ENCODE assay signal across 8 cellular contexts in the genomic region with DNA sequence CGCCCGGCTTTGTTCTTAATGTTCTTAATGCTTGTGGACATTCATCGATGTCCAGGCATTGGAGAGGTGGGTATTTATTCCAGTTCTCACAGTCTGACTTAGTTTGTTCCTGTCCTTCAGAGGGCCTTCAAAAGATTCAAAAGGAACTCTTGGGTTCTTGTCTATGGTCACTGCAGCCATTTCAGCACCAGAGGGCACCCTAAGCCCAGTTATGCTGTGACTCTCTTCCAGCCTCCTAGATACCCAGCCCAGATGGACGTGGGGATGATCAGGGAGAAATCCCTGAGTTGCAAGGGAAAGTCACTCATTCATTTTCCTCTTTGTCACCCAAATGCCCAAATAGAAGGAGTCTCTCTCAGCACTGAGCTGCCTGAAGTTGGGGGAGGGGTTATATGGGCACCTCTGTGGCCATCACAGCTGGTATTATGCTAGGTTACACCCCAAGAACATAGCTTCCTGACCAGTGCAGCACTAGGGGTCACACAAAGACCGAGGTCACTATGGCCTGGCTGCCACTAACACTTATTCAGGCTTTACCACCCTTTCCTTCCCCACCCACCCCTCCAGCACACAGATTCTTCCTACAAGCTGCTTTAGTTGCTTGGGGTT. TPM values are rescaled to one million over a fixed set of nuclear protein-coding genes. Genes with fewer than 3 reads are reported as not detected.
DNase-seq lines count a peak whose midpoint lies in the region; ATAC-seq and TF ChIP-seq lines count a peak whose summit lies in the region.

No MANE protein-coding gene starts in this region.

- RAD21 ChIA-PET in HCT116 (lab: Charles Lee; ENCODE audit: low non-redundant PET in 1 of 2, low total read pairs in 2 of 2, uncharacterized antibody in 2 of 2, unreplicated experiment in 2 of 2), result interaction anchor here (0.6 to 1.1 kb wide), 4 partner anchors 127 to 485 kb away, joined by 3 to 6 read pairs (median 4); no protein-coding TSS in a partner anchor

- DNase-seq in GM04504 (ENCODE audit: low read depth) (peak; percentile 60), HCT116 (ENCODE audit: low read depth, low spot score) (peak; percentile 77), NCI-H1105 (lab: John Stamatoyannopoulos, UW) (peak; percentile 50), SW 1271 (lab: John Stamatoyannopoulos, UW) (peak; percentile 41 to 78), left cardiac atrium (peak; percentile 73), retina (peak; percentile 74)
- DNase-seq in activated naive CD8-positive, alpha-beta T cell treated with anti-CD3 and anti-CD28 coated beads, Interleukin-2, amount 50 U/mL, for 24 hours, result peak; percentile 75

- peak overlapping the region; percentile 62 for H2AFZ ChIP-seq in HCT116 (ENCODE audit: low read depth, low read length, poor library complexity, severe bottlenecking)

- H3K9me3 Mint-ChIP-seq in activated naive CD8-positive, alpha-beta T cell treated with anti-CD3 and anti-CD28 coated beads, Interleukin-2, amount 50 U/mL, for 24 hours, result no peaks in the 10 kb centered on the region

- H3K4me2 ChIP-seq in HCT116 (ENCODE audit: low read length), result peak overlapping the region; percentile 13; the same call in 1 of the 2 replicates

- H3K27me3 ChIP-seq in HCT116 (ENCODE audit: insufficient read depth, low read length), result no peaks in the 10 kb centered on the region

- TF ChIP-seq CTCF in HCT116 (IDR thresholded peaks at IDR 0.05 in 2 of 3, conservative IDR thresholded peaks at IDR 0.05 in 1 of 3; ENCODE audit: borderline replicate concordance in 1 of 3, insufficient read depth in 1 of 3, low read depth in 2 of 3, low read length in 2 of 3), result peak; percentile 86 to 91 (median 90)

- H3K36me3 Mint-ChIP-seq in activated naive CD8-positive, alpha-beta T cell treated with anti-CD3 and anti-CD28 coated beads, Interleukin-2, amount 50 U/mL, for 24 hours (ENCODE audit: low read depth), result no peaks in the 10 kb centered on the region

- intact Hi-C loops in HCT116 (cut with micrococcal nuclease) (loop anchor here (1.0 to 5.0 kb wide), 7 partner anchors 23 to 1017 kb away; no protein-coding TSS in a partner anchor), left cardiac atrium (cut with DNase I) (loop anchor here (5.0 to 10.0 kb wide), 2 partner anchors 142 to 1094 kb away; a partner anchor contains a TSS)

- TF ChIP-seq RAD21 in HCT116 (IDR thresholded peaks at IDR 0.05; ENCODE audit: low read depth), result peak; percentile 97

- no peak overlapping the region for H3K27ac ChIP-seq in HCT116 (ENCODE audit: low read depth, low read length)

- no peak overlapping the region for H3K9ac ChIP-seq in HCT116 (ENCODE audit: low read length)

- BruUV-seq in HCT116 (replicated peaks; lab: Mats Ljungman, UMichigan), result no TSS peak

- ATAC-seq in HCT116 (peak; percentile 99), left cardiac atrium (peak; percentile 91 to 92), HG02840 (IDR thresholded peaks at IDR 0.05; ENCODE audit: low FRiP score, unreplicated experiment) (no peak)
- peak; percentile 86 for ATAC-seq in activated naive CD8-positive, alpha-beta T cell treated with anti-CD3 and anti-CD28 coated beads, Interleukin-2, amount 50 U/mL, for 24 hours

- H3K27me3 Mint-ChIP-seq in activated naive CD8-positive, alpha-beta T cell treated with anti-CD3 and anti-CD28 coated beads, Interleukin-2, amount 50 U/mL, for 24 hours, result peaks cover 13% of the 10 kb centered on the region

- peaks cover 0 to 4% of the 10 kb centered on the region in 2 experiments; a peak in 1 of 4 replicates for H3K4me1 ChIP-seq in HCT116 (ENCODE audit: control insufficient read depth in 1 of 2, insufficient read depth in 2 of 2, low read length in 2 of 2)

- H3K9me3 ChIP-seq in HCT116 (ENCODE audit: control insufficient read depth in 1 of 2, insufficient read depth in 1 of 2, low read depth in 1 of 2, low read length in 2 of 2), result no peaks in the 10 kb centered on the region

- H3K4me3 Mint-ChIP-seq in activated naive CD8-positive, alpha-beta T cell treated with anti-CD3 and anti-CD28 coated beads, Interleukin-2, amount 50 U/mL, for 24 hours, result no peak overlapping the region

- H3K27ac Mint-ChIP-seq in activated naive CD8-positive, alpha-beta T cell treated with anti-CD3 and anti-CD28 coated beads, Interleukin-2, amount 50 U/mL, for 24 hours, result no peak overlapping the region

- H4K20me1 ChIP-seq in HCT116 (ENCODE audit: insufficient read depth), result no peaks in the 10 kb centered on the region

- no peaks in the 10 kb centered on the region for H3K9me2 ChIP-seq in HCT116 (ENCODE audit: insufficient read depth)

- POLR2A ChIA-PET in HCT116 (lab: Charles Lee), result no interaction called here

- H3K36me3 ChIP-seq in HCT116 (ENCODE audit: control insufficient read depth in 1 of 2, insufficient read depth in 2 of 2, low read length in 2 of 2), result no peaks in the 10 kb centered on the region

- H3K4me3 ChIP-seq in HCT116 (replicated peaks in 1 of 2; ENCODE audit: low read depth in 1 of 2, low read length in 2 of 2), result no peak overlapping the region

- H3K79me2 ChIP-seq in HCT116 (ENCODE audit: insufficient read depth, low read length), result no peaks in the 10 kb centered on the region

- CTCF ChIA-PET in HCT116 (lab: Charles Lee), result interaction anchor here (0.6 to 2.9 kb wide), 7 partner anchors 24 to 368 kb away, joined by 3 to 49 read pairs (median 4); a partner anchor contains a TSS

- TF ChIP-seq POLR2A in HCT116 (IDR thresholded peaks at IDR 0.05; ENCODE audit: borderline replicate concordance, extremely low read depth, insufficient read depth, insufficient read length), result no peak

- no peaks in the 10 kb centered on the region for H3K4me1 Mint-ChIP-seq in activated naive CD8-positive, alpha-beta T cell treated with anti-CD3 and anti-CD28 coated beads, Interleukin-2, amount 50 U/mL, for 24 hours

TF ChIP-seq in HCT116, 20 proteins besides CTCF, POLR2A, EP300 and RAD21:
- TF ChIP-seq, protein P1, sequence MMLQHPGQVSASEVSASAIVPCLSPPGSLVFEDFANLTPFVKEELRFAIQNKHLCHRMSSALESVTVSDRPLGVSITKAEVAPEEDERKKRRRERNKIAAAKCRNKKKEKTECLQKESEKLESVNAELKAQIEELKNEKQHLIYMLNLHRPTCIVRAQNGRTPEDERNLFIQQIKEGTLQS (IDR thresholded peaks at IDR 0.05), result no peak
- no peak for TF ChIP-seq JUND (IDR thresholded peaks at IDR 0.05)
- TF ChIP-seq YY1 (IDR thresholded peaks at IDR 0.05; ENCODE audit: extremely low read depth, insufficient replicate concordance, low read depth, low read length), result peak; percentile 27

RNA-seq across cellular contexts. Expression of a gene that starts 26.5 kb away (rescaled TPM):
- total RNA-seq in HCT116 (2021; ENCODE audit: unreplicated experiment) (5.0 TPM), left cardiac atrium (10 to 100 TPM in 1 of 2 donors, 1 to 10 TPM in 1; 8.4 to 10.9 TPM)
- 3.5 and 3.7 TPM in 2 replicates for polyA plus RNA-seq in HCT116 (2012)

RNA-seq across cellular contexts. Expression of a gene that starts 38.9 kb away (rescaled TPM):
- total RNA-seq in HCT116 (2021; ENCODE audit: unreplicated experiment), result 122 TPM
- 54.6 and 76.3 TPM in 2 replicates for polyA plus RNA-seq in HCT116 (2012)
- 10 to 100 TPM; 33.1 to 39.7 TPM for total RNA-seq in left cardiac atrium
